14 cellular contexts compared by ENCODE assay signal in genomic region chr9:106482733-106483132, GRCh38.
DNase-seq lines count a peak whose midpoint lies in the region; ATAC-seq, FAIRE-seq and TF ChIP-seq lines count a peak whose summit lies in the region.
"Had no signal": no experiment of that assay in that cellular context is flagged by ENCODE, and none has a peak within 500 bp of the region (broad histone marks: within the 10 kb centered on the region; RNA-seq: fewer than 3 reads in every experiment).

No MANE protein-coding gene starts in this region.

- no peak overlapping the region for H3K27ac ChIP-seq in testis
- H3K27ac ChIP-seq: coronary artery had no signal

- no peak for TF ChIP-seq POLR2A in testis (IDR thresholded peaks at IDR 0.05)

- no peaks in the 10 kb centered on the region for H3K9me2 ChIP-seq in Loucy (replicated peaks; ENCODE audit: low read depth, low read length)

- peak; percentile 98 for FAIRE-seq in bronchial epithelial cell (lab: Jason Lieb, UNC)
- FAIRE-seq: small intestine had no signal

- H3K9me3 ChIP-seq in Loucy (ENCODE audit: insufficient read depth, low read depth, low read length) (no peaks in the 10 kb centered on the region), testis (no peaks in the 10 kb centered on the region)

- H4K20me1 ChIP-seq in Loucy (ENCODE audit: insufficient read depth, low read length, poor library complexity, severe bottlenecking), result no peaks in the 10 kb centered on the region

- no peak overlapping the region for H3K4me3 ChIP-seq in Loucy (ENCODE audit: low read length, poor library complexity, severe bottlenecking)
- H3K4me3 ChIP-seq in bronchial epithelial cell (ENCODE audit: low read depth, low read length), result no peak overlapping the region
- H3K4me3 ChIP-seq in testis, result no peak overlapping the region
- H3K4me3 ChIP-seq: coronary artery had no signal

- intact Hi-C loops in testis (cut with DNase I; ENCODE audit: low total_unique reads), result no loop called here

- no peak overlapping the region for H3K9ac ChIP-seq in Loucy (ENCODE audit: low read depth, low read length, poor library complexity, severe bottlenecking)

- H3F3A ChIP-seq in Loucy (ENCODE audit: low read depth), result no peaks in the 10 kb centered on the region

- H3K36me3 ChIP-seq in Loucy (ENCODE audit: insufficient read depth, low read length) (no peaks in the 10 kb centered on the region), bronchial epithelial cell (ENCODE audit: control insufficient read depth, insufficient read depth, low read length) (no peaks in the 10 kb centered on the region), testis (ENCODE audit: low read depth, missing control alignments) (no peaks in the 10 kb centered on the region)

- no peaks in the 10 kb centered on the region for H3K79me2 ChIP-seq in Loucy (ENCODE audit: insufficient read depth, low read length)

- H3K4me1 ChIP-seq in Loucy (ENCODE audit: insufficient read depth, low read length, poor library complexity, severe bottlenecking), result peaks cover 47% of the 10 kb centered on the region
- H3K4me1 ChIP-seq in testis, result no peaks in the 10 kb centered on the region

- peak; percentile 25 for DNase-seq in A172 (ENCODE audit: low spot score)
- DNase-seq in bronchial epithelial cell (ENCODE audit: low read depth), result peak; percentile 90
- no peak for DNase-seq in effector CD4-positive, alpha-beta T cell
- no peak for DNase-seq in middle frontal gyrus (ENCODE audit: extremely low spot score, low spot score)
- DNase-seq in testis, result no peak
- DNase-seq: activated CD4-positive, alpha-beta T cell treated with anti-CD3 and anti-CD28 coated beads, Interleukin-2, amount 50 U/mL, for 48 hours; activated naive CD4-positive, alpha-beta T cell treated with anti-CD3 and anti-CD28 coated beads, Interleukin-2, amount 10 ng/mL, durations not matched to agents 7 days and 5 days; NCI-H446; small intestine; stimulated activated CD8-positive, alpha-beta memory T cell treated with anti-CD3 and anti-CD28 coated beads, Interleukin-4, amount 100 ng/mL, for 48 hours had no signal

- TF ChIP-seq CTCF in Loucy (conservative IDR thresholded peaks at IDR 0.05; ENCODE audit: low read length) (no peak), bronchial epithelial cell (IDR thresholded peaks at IDR 0.05; ENCODE audit: insufficient read depth, low read length, severe bottlenecking) (no peak), testis (IDR thresholded peaks at IDR 0.05) (no peak)

- peak overlapping the region; percentile 31 for H3K4me2 ChIP-seq in Loucy (ENCODE audit: low read depth, low read length, poor library complexity, severe bottlenecking)

- H2AFZ ChIP-seq in Loucy (ENCODE audit: low read length), result no peak overlapping the region

- ATAC-seq in GM18511 (IDR thresholded peaks at IDR 0.05; ENCODE audit: unreplicated experiment) (peak; percentile 65), GM19351 (IDR thresholded peaks at IDR 0.05; ENCODE audit: unreplicated experiment) (no peak)

- H3K27me3 ChIP-seq in Loucy (ENCODE audit: insufficient read depth, low read length, poor library complexity, severe bottlenecking) (no peaks in the 10 kb centered on the region), bronchial epithelial cell (ENCODE audit: control insufficient read depth, insufficient read depth, low read length) (no peaks in the 10 kb centered on the region), testis (no peaks in the 10 kb centered on the region)

Comparison
In these comparisons a context has a peak if more than half of its experiments do, and no peak if none do; other contexts are left out.
1. DNase-seq: peak in A172 (single experiment) and bronchial epithelial cell (single experiment); none in effector CD4-positive, alpha-beta T cell (single experiment), middle frontal gyrus (single experiment) and testis (single experiment).